16 cellular contexts compared by ENCODE assay signal in genomic region chr3:172132721-172133311, GRCh38.
DNase-seq lines count a peak whose midpoint lies in the region; ATAC-seq and TF ChIP-seq lines count a peak whose summit lies in the region.
"Had no signal": no experiment of that assay in that cellular context is flagged by ENCODE, and none has a peak within 500 bp of the region (broad histone marks: within the 10 kb centered on the region; RNA-seq: fewer than 3 reads in every experiment).

No MANE protein-coding gene starts in this region.

- H3K4me3 Mint-ChIP-seq in CD8-positive, alpha-beta memory T cell: peak overlapping the region in 3 of 7 donors; percentile 25 to 47 (median 33)
- H3K4me3 Mint-ChIP-seq in dendritic cell treated with granulocyte-macrophage colony-stimulating factor and Interleukin-4, amounts not matched to agents 40 ng/mL and 50 ng/mL, for 4 days: no peak overlapping the region
- no peak overlapping the region for H3K4me3 Mint-ChIP-seq in stimulated activated naive CD8-positive, alpha-beta T cell treated with anti-CD3 and anti-CD28 coated beads, Interleukin-15, amount 100 ng/mL, for 72 hours

- H3K4me1 Mint-ChIP-seq in CD8-positive, alpha-beta memory T cell: peaks cover 69 to 82% (median 75%) of the 10 kb centered on the region in 3 donors
- peaks cover 78% of the 10 kb centered on the region for H3K4me1 Mint-ChIP-seq in dendritic cell treated with granulocyte-macrophage colony-stimulating factor and Interleukin-4, amounts not matched to agents 40 ng/mL and 50 ng/mL, for 4 days (ENCODE audit: low read depth)
- H3K4me1 Mint-ChIP-seq in stimulated activated naive CD8-positive, alpha-beta T cell treated with anti-CD3 and anti-CD28 coated beads, Interleukin-15, amount 100 ng/mL, for 72 hours: peaks cover 61% of the 10 kb centered on the region

- no peak overlapping the region for H3K4me3 ChIP-seq in CD8-positive, alpha-beta memory T cell (ENCODE audit: low read length)
- H3K4me3 ChIP-seq in HL-60 (replicated peaks; ENCODE audit: insufficient read depth, low read length) (no peak overlapping the region), spleen (peak overlapping the region in 1 of 8 donors; percentile 57)
- H3K4me3 ChIP-seq: esophagus muscularis mucosa, thyroid gland had no signal

- no peak for DNase-seq in CD8-positive, alpha-beta memory T cell
- DNase-seq in HL-60 (ENCODE audit: low read depth in 1 of 2, low spot score in 1 of 2): no peak
- DNase-seq in spleen: no peak
- DNase-seq in iPS-NIHi7 (ENCODE audit: extremely low spot score): no peak
- no peak for DNase-seq in activated naive CD4-positive, alpha-beta T cell treated with anti-CD3 and anti-CD28 coated beads, Interleukin-2, amount 50 U/mL, for 16 hours
- no peak for DNase-seq in hippocampal formation (lab: John Stamatoyannopoulos, UW)
- DNase-seq in stimulated activated naive CD8-positive, alpha-beta T cell treated with anti-CD3 and anti-CD28 coated beads, Interleukin-15, amount 100 ng/mL, for 72 hours: no peak
- DNase-seq: activated CD4-positive, alpha-beta T cell treated with anti-CD3 and anti-CD28 coated beads, Interleukin-2, amount 10 ng/mL, durations not matched to agents 24 days and 14 days; activated gamma-delta T cell; amniotic stem cell; effector CD4-positive, alpha-beta T cell; left colon; NCI-H2029 treated with DMSO at 0.1 percent for 48 hours; thyroid gland had no signal

- CTCF ChIA-PET in CD8-positive, alpha-beta memory T cell (lab: Charles Lee): interaction anchor here (1.1 kb wide), 1 partner anchor 22 kb away, joined by 3 read pairs; no protein-coding TSS in a partner anchor

- TF ChIP-seq POLR2A in spleen (IDR thresholded peaks at IDR 0.05): no peak

- intact Hi-C loops in dendritic cell treated with granulocyte-macrophage colony-stimulating factor and Interleukin-4, amounts not matched to agents 40 ng/mL and 50 ng/mL, for 4 days (cut with micrococcal nuclease): no loop called here
- intact Hi-C loops in spleen (cut with DNase I; ENCODE audit: low total_unique reads): no loop called here

- ATAC-seq in stimulated activated naive CD8-positive, alpha-beta T cell treated with anti-CD3 and anti-CD28 coated beads, Interleukin-15, amount 100 ng/mL, for 72 hours: no peak
- ATAC-seq: left colon had no signal

- no peaks in the 10 kb centered on the region for H3K36me3 ChIP-seq in CD8-positive, alpha-beta memory T cell (ENCODE audit: insufficient read depth, low read length)
- H3K36me3 ChIP-seq in spleen: peaks cover 0 to 6% (median 0%) of the 10 kb centered on the region in 6 donors
- H3K36me3 ChIP-seq: thyroid gland had no signal

- POLR2A ChIA-PET in CD8-positive, alpha-beta memory T cell (lab: Charles Lee): interaction anchor here (0.5 kb wide), 1 partner anchor 39 kb away, joined by 4 read pairs; no protein-coding TSS in a partner anchor

- no peaks in the 10 kb centered on the region for H3K9me3 ChIP-seq in CD8-positive, alpha-beta memory T cell (ENCODE audit: low read length)
- no peaks in the 10 kb centered on the region for H3K9me3 ChIP-seq in spleen
- H3K9me3 ChIP-seq: esophagus muscularis mucosa, thyroid gland had no signal

- TF ChIP-seq CTCF in HL-60 (IDR thresholded peaks at IDR 0.05; ENCODE audit: insufficient read depth, low read length) (no peak), spleen (IDR thresholded peaks at IDR 0.05 in 8 of 11, conservative IDR thresholded peaks at IDR 0.05 in 3 of 11) (no peak)

- peaks cover 0 to 6% (median 0%) of the 10 kb centered on the region in 3 donors for H3K36me3 Mint-ChIP-seq in CD8-positive, alpha-beta memory T cell
- peaks cover 20% of the 10 kb centered on the region for H3K36me3 Mint-ChIP-seq in dendritic cell treated with granulocyte-macrophage colony-stimulating factor and Interleukin-4, amounts not matched to agents 40 ng/mL and 50 ng/mL, for 4 days (ENCODE audit: low read depth)

- WGBS in spleen, 5 donors: 88 to 97% (median 95%) methylated on average over 3 of the region's 3 CpGs

- no peaks in the 10 kb centered on the region for H3K27me3 ChIP-seq in CD8-positive, alpha-beta memory T cell (ENCODE audit: insufficient read depth, low read length, poor library complexity, severe bottlenecking)
- H3K27me3 ChIP-seq in HL-60 (ENCODE audit: insufficient read depth, poor library complexity, severe bottlenecking) (no peaks in the 10 kb centered on the region), spleen (replicated peaks in 1 of 7) (no peaks in the 10 kb centered on the region)
- H3K27me3 ChIP-seq: esophagus muscularis mucosa, thyroid gland had no signal

- H3K27ac Mint-ChIP-seq in CD8-positive, alpha-beta memory T cell: peak overlapping the region in 7 of 8 donors; percentile 58 to 95 (median 73)
- peak overlapping the region; percentile 74 for H3K27ac Mint-ChIP-seq in dendritic cell treated with granulocyte-macrophage colony-stimulating factor and Interleukin-4, amounts not matched to agents 40 ng/mL and 50 ng/mL, for 4 days
- no peak overlapping the region for H3K27ac Mint-ChIP-seq in stimulated activated naive CD8-positive, alpha-beta T cell treated with anti-CD3 and anti-CD28 coated beads, Interleukin-15, amount 100 ng/mL, for 72 hours

- H3K4me1 ChIP-seq in CD8-positive, alpha-beta memory T cell (ENCODE audit: insufficient read depth, low read length): peaks cover 29% of the 10 kb centered on the region
- H3K4me1 ChIP-seq in spleen: peaks cover 9 to 100% (median 69%) of the 10 kb centered on the region in 6 donors

- H3K9me3 Mint-ChIP-seq in CD8-positive, alpha-beta memory T cell: no peaks in the 10 kb centered on the region
- no peaks in the 10 kb centered on the region for H3K9me3 Mint-ChIP-seq in dendritic cell treated with granulocyte-macrophage colony-stimulating factor and Interleukin-4, amounts not matched to agents 40 ng/mL and 50 ng/mL, for 4 days
- H3K9me3 Mint-ChIP-seq in stimulated activated naive CD8-positive, alpha-beta T cell treated with anti-CD3 and anti-CD28 coated beads, Interleukin-15, amount 100 ng/mL, for 72 hours: no peaks in the 10 kb centered on the region

- H3K27ac ChIP-seq in CD8-positive, alpha-beta memory T cell (ENCODE audit: low read depth, low read length): no peak overlapping the region
- peak overlapping the region; percentile 98 for H3K27ac ChIP-seq in HL-60 (replicated peaks)
- H3K27ac ChIP-seq in spleen: peak overlapping the region in 7 of 8 donors; percentile 75 to 92 (median 84)
- H3K27ac ChIP-seq: thyroid gland had no signal

- H3K27me3 Mint-ChIP-seq in CD8-positive, alpha-beta memory T cell: no peaks in the 10 kb centered on the region
- H3K27me3 Mint-ChIP-seq in dendritic cell treated with granulocyte-macrophage colony-stimulating factor and Interleukin-4, amounts not matched to agents 40 ng/mL and 50 ng/mL, for 4 days: no peaks in the 10 kb centered on the region
- H3K27me3 Mint-ChIP-seq in stimulated activated naive CD8-positive, alpha-beta T cell treated with anti-CD3 and anti-CD28 coated beads, Interleukin-15, amount 100 ng/mL, for 72 hours: no peaks in the 10 kb centered on the region
- H3K27me3 Mint-ChIP-seq: activated CD4-positive, alpha-beta T cell treated with anti-CD3 and anti-CD28 coated beads, Interleukin-2, amount 10 ng/mL, durations not matched to agents 24 days and 14 days had no signal

Comparison
In these comparisons a context has a peak if more than half of its experiments do, and no peak if none do; other contexts are left out.
1. H3K27ac Mint-ChIP-seq: peak in CD8-positive, alpha-beta memory T cell (7 of 8) and dendritic cell treated with granulocyte-macrophage colony-stimulating factor and Interleukin-4, amounts not matched to agents 40 ng/mL and 50 ng/mL, for 4 days (single experiment); none in stimulated activated naive CD8-positive, alpha-beta T cell treated with anti-CD3 and anti-CD28 coated beads, Interleukin-15, amount 100 ng/mL, for 72 hours (0 of 2).